Comparison of ENCODE assay signal across 23 cellular contexts in genomic region chr16:51697454-51697853, GRCh38.
"Had no signal": no experiment of that assay in that cellular context is flagged by ENCODE, and none has a peak within 500 bp of the region (broad histone marks: within the 10 kb centered on the region; RNA-seq: fewer than 3 reads in every experiment).

No MANE protein-coding gene starts in this region.

- H3K4me1 ChIP-seq: heart right ventricle, left lung, sigmoid colon, uterus had no signal

- H3K27ac Mint-ChIP-seq: activated CD4-positive, alpha-beta T cell treated with anti-CD3 and anti-CD28 coated beads, Interleukin-2, amount 10 ng/mL, durations not matched to agents 7 days and 5 days; activated CD8-positive, alpha-beta memory T cell treated with anti-CD3 and anti-CD28 coated beads, Interleukin-2, amount 10 ng/mL, durations not matched to agents 7 days and 5 days; activated CD8-positive, alpha-beta T cell treated with anti-CD3 and anti-CD28 coated beads for 36 hours; activated naive CD4-positive, alpha-beta T cell treated with anti-CD3 and anti-CD28 coated beads, Interleukin-2, amount 10 ng/mL, durations not matched to agents 7 days and 5 days; brain; dendritic cell treated with granulocyte-macrophage colony-stimulating factor and Interleukin-4, amounts not matched to agents 40 ng/mL and 50 ng/mL, for 4 days; stimulated activated naive B cell treated with anti-CD40 and anti-IgM and Interleukin-4, amounts not matched to agents 10 μg/mL and 1 μg/mL and 100 μg/mL, for 72 hours had no signal

- H3K4me1 Mint-ChIP-seq: activated CD4-positive, alpha-beta T cell treated with anti-CD3 and anti-CD28 coated beads, Interleukin-2, amount 10 ng/mL, durations not matched to agents 7 days and 5 days; activated CD8-positive, alpha-beta memory T cell treated with anti-CD3 and anti-CD28 coated beads, Interleukin-2, amount 10 ng/mL, durations not matched to agents 7 days and 5 days; activated naive CD4-positive, alpha-beta T cell treated with anti-CD3 and anti-CD28 coated beads, Interleukin-2, amount 10 ng/mL, durations not matched to agents 7 days and 5 days; stimulated activated naive B cell treated with anti-CD40 and anti-IgM and Interleukin-4, amounts not matched to agents 10 μg/mL and 1 μg/mL and 100 μg/mL, for 72 hours had no signal

- H3K27me3 ChIP-seq: heart right ventricle, left lung, sigmoid colon, uterus had no signal

- H3K27ac ChIP-seq: heart right ventricle, left lung, sigmoid colon, uterus had no signal

- H3K36me3 ChIP-seq: heart right ventricle, left lung, sigmoid colon, uterus had no signal

- H3K4me3 Mint-ChIP-seq: activated CD4-positive, alpha-beta T cell treated with anti-CD3 and anti-CD28 coated beads, Interleukin-2, amount 10 ng/mL, durations not matched to agents 7 days and 5 days; activated CD8-positive, alpha-beta memory T cell treated with anti-CD3 and anti-CD28 coated beads, Interleukin-2, amount 10 ng/mL, durations not matched to agents 7 days and 5 days; activated CD8-positive, alpha-beta T cell treated with anti-CD3 and anti-CD28 coated beads for 36 hours; activated naive CD4-positive, alpha-beta T cell treated with anti-CD3 and anti-CD28 coated beads, Interleukin-2, amount 10 ng/mL, durations not matched to agents 7 days and 5 days; dendritic cell treated with granulocyte-macrophage colony-stimulating factor and Interleukin-4, amounts not matched to agents 40 ng/mL and 50 ng/mL, for 4 days; stimulated activated naive B cell treated with anti-CD40 and anti-IgM and Interleukin-4, amounts not matched to agents 10 μg/mL and 1 μg/mL and 100 μg/mL, for 72 hours had no signal

- H3K9me3 Mint-ChIP-seq: activated CD4-positive, alpha-beta T cell treated with anti-CD3 and anti-CD28 coated beads, Interleukin-2, amount 10 ng/mL, durations not matched to agents 7 days and 5 days had no signal

- DNase-seq: activated CD4-positive, alpha-beta T cell treated with anti-CD3 and anti-CD28 coated beads, Interleukin-2, amount 10 ng/mL, durations not matched to agents 7 days and 5 days; activated CD4-positive, CD25-positive, alpha-beta regulatory T cell treated with anti-CD3 and anti-CD28 coated beads, Interleukin-2, amount 50 U/mL, for 72 hours; activated CD8-positive, alpha-beta memory T cell treated with anti-CD3 and anti-CD28 coated beads, Interleukin-2, amount 10 ng/mL, durations not matched to agents 7 days and 5 days; activated CD8-positive, alpha-beta T cell treated with anti-CD3 and anti-CD28 coated beads for 36 hours; activated effector memory CD4-positive, alpha-beta T cell treated with anti-CD3 and anti-CD28 coated beads, Interleukin-2, amount 50 U/mL, for 16 hours; activated naive CD4-positive, alpha-beta T cell treated with anti-CD3 and anti-CD28 coated beads, Interleukin-2, amount 10 ng/mL, durations not matched to agents 7 days and 5 days; activated T-cell treated with anti-CD3 and anti-CD28 coated beads for 4 hours; amygdala; caudate nucleus; effector CD4-positive, alpha-beta T cell; heart right ventricle; kidney; left lung; posterior cingulate gyrus; sigmoid colon; stimulated activated CD4-positive, alpha-beta T cell treated with anti-CD3 and anti-CD28 coated beads, Interleukin-2, amount 100 ng/mL, for 48 hours; stimulated activated CD8-positive, alpha-beta memory T cell treated with anti-CD3 and anti-CD28 coated beads, Interleukin-4, amount 100 ng/mL, for 48 hours; stimulated activated naive B cell treated with anti-CD40 and anti-IgM and Interleukin-4, amounts not matched to agents 10 μg/mL and 1 μg/mL and 100 μg/mL, for 72 hours; trophoblast cell; uterus had no signal

- H3K27me3 Mint-ChIP-seq: activated CD4-positive, alpha-beta T cell treated with anti-CD3 and anti-CD28 coated beads, Interleukin-2, amount 10 ng/mL, durations not matched to agents 7 days and 5 days; activated CD8-positive, alpha-beta memory T cell treated with anti-CD3 and anti-CD28 coated beads, Interleukin-2, amount 10 ng/mL, durations not matched to agents 7 days and 5 days; activated CD8-positive, alpha-beta T cell treated with anti-CD3 and anti-CD28 coated beads for 36 hours; activated naive CD4-positive, alpha-beta T cell treated with anti-CD3 and anti-CD28 coated beads, Interleukin-2, amount 10 ng/mL, durations not matched to agents 7 days and 5 days; dendritic cell treated with granulocyte-macrophage colony-stimulating factor and Interleukin-4, amounts not matched to agents 40 ng/mL and 50 ng/mL, for 4 days; stimulated activated naive B cell treated with anti-CD40 and anti-IgM and Interleukin-4, amounts not matched to agents 10 μg/mL and 1 μg/mL and 100 μg/mL, for 72 hours had no signal

- H3K36me3 Mint-ChIP-seq: activated CD8-positive, alpha-beta memory T cell treated with anti-CD3 and anti-CD28 coated beads, Interleukin-2, amount 10 ng/mL, durations not matched to agents 7 days and 5 days; activated naive CD4-positive, alpha-beta T cell treated with anti-CD3 and anti-CD28 coated beads, Interleukin-2, amount 10 ng/mL, durations not matched to agents 7 days and 5 days; stimulated activated naive B cell treated with anti-CD40 and anti-IgM and Interleukin-4, amounts not matched to agents 10 μg/mL and 1 μg/mL and 100 μg/mL, for 72 hours had no signal

- H3K4me3 ChIP-seq: heart right ventricle, left lung, sigmoid colon, smooth muscle cell, uterus had no signal

- H3K9me3 ChIP-seq: uterus had no signal
